26 cellular contexts compared by ENCODE assay signal in genomic region chr15:66809664-66810063, GRCh38.
"Had no signal": no experiment of that assay in that cellular context is flagged by ENCODE, and none has a peak within 500 bp of the region (broad histone marks: within the 10 kb centered on the region; RNA-seq: fewer than 3 reads in every experiment).

No MANE protein-coding gene starts in this region.

- H3K9me3 Mint-ChIP-seq: activated CD4-positive, alpha-beta memory T cell treated with anti-CD3 and anti-CD28 coated beads for 36 hours; activated CD4-positive, alpha-beta T cell treated with anti-CD3 and anti-CD28 coated beads, Interleukin-2, amount 10 ng/mL, durations not matched to agents 24 days and 14 days; activated naive CD4-positive, alpha-beta T cell treated with anti-CD3 and anti-CD28 coated beads, Interleukin-2, amount 10 ng/mL, durations not matched to agents 7 days and 5 days; activated T-helper 1 cell treated with anti-CD3 and anti-CD28 coated beads, Interleukin-12 subunit alpha, Interleukin-12 subunit beta, Interleukin-2, Interleukin-4 antibody, amounts not matched to agents 30 ng/mL and 10 ng/mL and 1 ng/mL, durations not matched to agents 14 hours and 24 hours and 36 hours; activated T-helper 2 cell treated with anti-CD3 and anti-CD28 coated beads, Interferon-gamma antibody, Interleukin-2, Interleukin-4, amounts not matched to agents 10 μg/mL and 5 μg/mL and 100 μg/mL, durations not matched to agents 14 hours and 24 hours and 36 hours; dendritic cell treated with granulocyte-macrophage colony-stimulating factor and Interleukin-4, amounts not matched to agents 40 ng/mL and 50 ng/mL, for 4 days had no signal

- H3K4me3 ChIP-seq: coronary artery, dorsolateral prefrontal cortex, esophagus muscularis mucosa had no signal

- H3K27ac ChIP-seq: brain microvascular endothelial cell, coronary artery, dorsolateral prefrontal cortex, esophagus muscularis mucosa had no signal

- H3K4me3 Mint-ChIP-seq: activated CD4-positive, alpha-beta memory T cell treated with anti-CD3 and anti-CD28 coated beads for 36 hours; activated CD4-positive, alpha-beta T cell treated with anti-CD3 and anti-CD28 coated beads for 36 hours; activated CD4-positive, alpha-beta T cell treated with anti-CD3 and anti-CD28 coated beads, Interleukin-2, amount 10 ng/mL, durations not matched to agents 24 days and 14 days; activated CD8-positive, alpha-beta memory T cell treated with anti-CD3 and anti-CD28 coated beads, Interleukin-2, amount 10 ng/mL, durations not matched to agents 7 days and 5 days; activated CD8-positive, alpha-beta T cell treated with anti-CD3 and anti-CD28 coated beads, Interleukin-2, amount 10 ng/mL, durations not matched to agents 7 days and 5 days; activated naive CD4-positive, alpha-beta T cell treated with anti-CD3 and anti-CD28 coated beads, Interleukin-2, amount 10 ng/mL, durations not matched to agents 7 days and 5 days; activated T-helper 1 cell treated with anti-CD3 and anti-CD28 coated beads, Interleukin-12 subunit alpha, Interleukin-12 subunit beta, Interleukin-2, Interleukin-4 antibody, amounts not matched to agents 30 ng/mL and 10 ng/mL and 1 ng/mL, durations not matched to agents 14 hours and 24 hours and 36 hours; dendritic cell treated with granulocyte-macrophage colony-stimulating factor and Interleukin-4, amounts not matched to agents 40 ng/mL and 50 ng/mL, for 4 days had no signal

- ATAC-seq: activated CD4-positive, alpha-beta T cell treated with anti-CD3 and anti-CD28 coated beads for 36 hours; activated CD8-positive, alpha-beta memory T cell treated with anti-CD3 and anti-CD28 coated beads, Interleukin-2, amount 10 ng/mL, durations not matched to agents 7 days and 5 days; activated CD8-positive, alpha-beta T cell treated with anti-CD3 and anti-CD28 coated beads, Interleukin-2, amount 10 ng/mL, durations not matched to agents 7 days and 5 days; activated naive CD4-positive, alpha-beta T cell treated with anti-CD3 and anti-CD28 coated beads, Interleukin-2, amount 50 U/mL, for 72 hours had no signal

- H3K4me1 Mint-ChIP-seq: activated CD4-positive, alpha-beta T cell treated with anti-CD3 and anti-CD28 coated beads for 36 hours; activated CD4-positive, alpha-beta T cell treated with anti-CD3 and anti-CD28 coated beads, Interleukin-2, amount 10 ng/mL, durations not matched to agents 24 days and 14 days; activated CD8-positive, alpha-beta memory T cell treated with anti-CD3 and anti-CD28 coated beads, Interleukin-2, amount 10 ng/mL, durations not matched to agents 7 days and 5 days; activated naive CD4-positive, alpha-beta T cell treated with anti-CD3 and anti-CD28 coated beads, Interleukin-2, amount 10 ng/mL, durations not matched to agents 7 days and 5 days had no signal

- H3K36me3 ChIP-seq: brain microvascular endothelial cell, esophagus muscularis mucosa had no signal

- H3K27ac Mint-ChIP-seq: activated CD4-positive, alpha-beta memory T cell treated with anti-CD3 and anti-CD28 coated beads for 36 hours; activated CD4-positive, alpha-beta T cell treated with anti-CD3 and anti-CD28 coated beads for 36 hours; activated CD4-positive, alpha-beta T cell treated with anti-CD3 and anti-CD28 coated beads, Interleukin-2, amount 10 ng/mL, durations not matched to agents 24 days and 14 days; activated CD8-positive, alpha-beta memory T cell treated with anti-CD3 and anti-CD28 coated beads, Interleukin-2, amount 10 ng/mL, durations not matched to agents 7 days and 5 days; activated CD8-positive, alpha-beta T cell treated with anti-CD3 and anti-CD28 coated beads, Interleukin-2, amount 10 ng/mL, durations not matched to agents 7 days and 5 days; activated naive CD4-positive, alpha-beta T cell treated with anti-CD3 and anti-CD28 coated beads, Interleukin-2, amount 10 ng/mL, durations not matched to agents 7 days and 5 days; activated naive CD4-positive, alpha-beta T cell treated with anti-CD3 and anti-CD28 coated beads, Interleukin-2, amount 50 U/mL, for 72 hours; activated T-helper 1 cell treated with anti-CD3 and anti-CD28 coated beads, Interleukin-12 subunit alpha, Interleukin-12 subunit beta, Interleukin-2, Interleukin-4 antibody, amounts not matched to agents 30 ng/mL and 10 ng/mL and 1 ng/mL, durations not matched to agents 14 hours and 24 hours and 36 hours; activated T-helper 2 cell treated with anti-CD3 and anti-CD28 coated beads, Interferon-gamma antibody, Interleukin-2, Interleukin-4, amounts not matched to agents 10 μg/mL and 5 μg/mL and 100 μg/mL, durations not matched to agents 14 hours and 24 hours and 36 hours; dendritic cell treated with granulocyte-macrophage colony-stimulating factor and Interleukin-4, amounts not matched to agents 40 ng/mL and 50 ng/mL, for 4 days had no signal

- H3K36me3 Mint-ChIP-seq: activated CD4-positive, alpha-beta memory T cell treated with anti-CD3 and anti-CD28 coated beads for 36 hours; activated CD8-positive, alpha-beta memory T cell treated with anti-CD3 and anti-CD28 coated beads, Interleukin-2, amount 10 ng/mL, durations not matched to agents 7 days and 5 days; activated naive CD4-positive, alpha-beta T cell treated with anti-CD3 and anti-CD28 coated beads, Interleukin-2, amount 10 ng/mL, durations not matched to agents 7 days and 5 days; activated naive CD4-positive, alpha-beta T cell treated with anti-CD3 and anti-CD28 coated beads, Interleukin-2, amount 50 U/mL, for 72 hours had no signal

- DNase-seq: activated CD4-positive, alpha-beta memory T cell treated with anti-CD3 and anti-CD28 coated beads for 36 hours; activated CD4-positive, alpha-beta T cell treated with anti-CD3 and anti-CD28 coated beads for 36 hours; activated CD4-positive, alpha-beta T cell treated with anti-CD3 and anti-CD28 coated beads, Interleukin-2, amount 10 ng/mL, durations not matched to agents 24 days and 14 days; activated CD4-positive, CD25-positive, alpha-beta regulatory T cell; activated CD4-positive, CD25-positive, alpha-beta regulatory T cell treated with anti-CD3 and anti-CD28 coated beads, Interleukin-2, amount 50 U/mL, for 72 hours; activated CD8-positive, alpha-beta memory T cell treated with anti-CD3 and anti-CD28 coated beads, Interleukin-2, amount 10 ng/mL, durations not matched to agents 7 days and 5 days; activated CD8-positive, alpha-beta memory T cell treated with anti-CD3 and anti-CD28 coated beads, Interleukin-2, amount 50 U/mL, for 4 hours; activated CD8-positive, alpha-beta T cell treated with anti-CD3 and anti-CD28 coated beads, Interleukin-2, amount 10 ng/mL, durations not matched to agents 7 days and 5 days; activated naive CD4-positive, alpha-beta T cell treated with anti-CD3 and anti-CD28 coated beads, Interleukin-2, amount 10 ng/mL, durations not matched to agents 7 days and 5 days; activated T-cell treated with anti-CD3 and anti-CD28 coated beads, Interleukin-2, amount 50 U/mL, for 1 hour; activated T-cell treated with anti-CD3 and anti-CD28 coated beads, Interleukin-2, amount 50 U/mL, for 48 hours; amniotic stem cell; anterior cingulate cortex; brain microvascular endothelial cell; dorsolateral prefrontal cortex; effector memory CD4-positive, alpha-beta T cell; erythroblast; foreskin melanocyte; head of caudate nucleus; T-helper 2 cell had no signal

- H3K27me3 ChIP-seq: brain microvascular endothelial cell, dorsolateral prefrontal cortex, esophagus muscularis mucosa had no signal
